ENCODE assay signal across 15 cellular contexts in the genomic region with DNA sequence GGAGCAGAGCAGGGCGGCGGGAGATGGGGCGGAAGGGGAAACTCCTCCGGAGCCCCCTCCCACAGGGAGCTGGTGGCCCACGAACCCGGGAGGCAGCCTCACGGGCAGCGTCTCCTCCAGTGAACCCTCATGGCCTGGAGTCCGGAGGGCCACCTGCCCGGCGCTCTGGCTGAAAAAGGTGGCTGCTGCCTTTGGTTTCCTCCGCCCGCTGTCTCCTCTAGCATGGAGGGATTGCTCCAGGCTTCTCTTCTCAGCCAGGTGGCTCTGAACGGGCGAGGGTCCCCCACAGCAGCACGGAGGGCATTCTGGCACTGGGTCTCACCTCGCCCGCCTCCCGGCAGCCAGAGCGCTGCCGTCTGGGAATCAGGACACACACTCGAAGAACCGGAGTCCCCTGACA.
A peak's percentile ranks its signal among the peaks of the same experiment; 100 is the strongest.
DNase-seq lines count a peak whose midpoint lies in the region; ATAC-seq and TF ChIP-seq lines count a peak whose summit lies in the region.
"Had no signal": no experiment of that assay in that cellular context is flagged by ENCODE, and none has a peak within 500 bp of the region (broad histone marks: within the 10 kb centered on the region; RNA-seq: fewer than 3 reads in every experiment).

No MANE protein-coding gene starts in this region.

- H3K27ac ChIP-seq in KOPT-K1 (ENCODE audit: low read depth, low read length, poor library complexity, severe bottlenecking), result peak overlapping the region; percentile 33
- H3K27ac ChIP-seq: C4-2B, HL-60 had no signal

- H3K27me3 Mint-ChIP-seq in natural killer cell treated with Interleukin-12 subunit alpha and Interleukin-12 subunit beta and Interleukin-15 and Interleukin-18, amount 100 ng/mL, for 72 hours, result peaks cover 11 to 17% of the 10 kb centered on the region in 2 donors
- H3K27me3 Mint-ChIP-seq in natural killer cell (ENCODE audit: low read depth in 2 of 2) (peaks cover 6% of the 10 kb centered on the region in 2 donors), osteocyte (ENCODE audit: unreplicated experiment) (peaks cover 28% of the 10 kb centered on the region)
- H3K27me3 Mint-ChIP-seq: CD4-positive, alpha-beta T cell had no signal

- peaks cover 0 to 4% of the 10 kb centered on the region in 2 donors for H3K4me1 Mint-ChIP-seq in natural killer cell treated with Interleukin-12 subunit alpha and Interleukin-12 subunit beta and Interleukin-15 and Interleukin-18, amount 100 ng/mL, for 72 hours (ENCODE audit: low read depth in 2 of 2)
- no peaks in the 10 kb centered on the region for H3K4me1 Mint-ChIP-seq in natural killer cell
- no peaks in the 10 kb centered on the region for H3K4me1 Mint-ChIP-seq in osteocyte (ENCODE audit: unreplicated experiment)
- H3K4me1 Mint-ChIP-seq: B cell had no signal

- no peaks in the 10 kb centered on the region for H3K36me3 Mint-ChIP-seq in natural killer cell treated with Interleukin-12 subunit alpha and Interleukin-12 subunit beta and Interleukin-15 and Interleukin-18, amount 100 ng/mL, for 72 hours
- H3K36me3 Mint-ChIP-seq in natural killer cell (no peaks in the 10 kb centered on the region), osteocyte (ENCODE audit: unreplicated experiment) (no peaks in the 10 kb centered on the region)

- intact Hi-C loops in natural killer cell (cut with micrococcal nuclease), result no loop called here

- no peak overlapping the region for H3K27ac Mint-ChIP-seq in natural killer cell treated with Interleukin-12 subunit alpha and Interleukin-12 subunit beta and Interleukin-15 and Interleukin-18, amount 100 ng/mL, for 72 hours
- H3K27ac Mint-ChIP-seq in natural killer cell, result no peak overlapping the region
- H3K27ac Mint-ChIP-seq in osteocyte (ENCODE audit: unreplicated experiment), result no peak overlapping the region
- H3K27ac Mint-ChIP-seq: B cell; CD4-positive, alpha-beta T cell had no signal

- no peak overlapping the region for H3K4me3 Mint-ChIP-seq in natural killer cell treated with Interleukin-12 subunit alpha and Interleukin-12 subunit beta and Interleukin-15 and Interleukin-18, amount 100 ng/mL, for 72 hours
- H3K4me3 Mint-ChIP-seq in natural killer cell, result no peak overlapping the region
- no peak overlapping the region for H3K4me3 Mint-ChIP-seq in osteocyte (ENCODE audit: unreplicated experiment)
- H3K4me3 Mint-ChIP-seq: B cell; CD4-positive, alpha-beta T cell; H9 had no signal

- ATAC-seq in natural killer cell treated with Interleukin-12 subunit alpha and Interleukin-12 subunit beta and Interleukin-15 and Interleukin-18, amount 100 ng/mL, for 72 hours, result no peak
- ATAC-seq in natural killer cell (no peak), HG02571 (IDR thresholded peaks at IDR 0.05; ENCODE audit: unreplicated experiment) (no peak), GM18909 (IDR thresholded peaks at IDR 0.05; ENCODE audit: poor library complexity, unreplicated experiment) (no peak)

- DNase-seq in natural killer cell treated with Interleukin-12 subunit alpha and Interleukin-12 subunit beta and Interleukin-15 and Interleukin-18, amount 100 ng/mL, for 72 hours (ENCODE audit: low spot score), result peak; percentile 16
- DNase-seq in natural killer cell (no peak), osteocyte (ENCODE audit: extremely low spot score, unreplicated experiment) (peak; percentile 81)
- DNase-seq: CD4-positive, alpha-beta T cell; DMS153; DMS79; GF-D8; GOT3; H9 had no signal

- TF ChIP-seq CTCF in natural killer cell (IDR thresholded peaks at IDR 0.05), result no peak
- no peak for TF ChIP-seq CTCF in osteocyte (IDR thresholded peaks at IDR 0.05)

- no peaks in the 10 kb centered on the region for H3K36me3 ChIP-seq in KOPT-K1 (ENCODE audit: insufficient read depth, low read length)

- peaks cover 7% of the 10 kb centered on the region for H3K9me3 Mint-ChIP-seq in natural killer cell treated with Interleukin-12 subunit alpha and Interleukin-12 subunit beta and Interleukin-15 and Interleukin-18, amount 100 ng/mL, for 72 hours
- H3K9me3 Mint-ChIP-seq in natural killer cell (no peaks in the 10 kb centered on the region), osteocyte (ENCODE audit: unreplicated experiment) (no peaks in the 10 kb centered on the region)
- H3K9me3 Mint-ChIP-seq: CD4-positive, alpha-beta T cell had no signal

- H3K9me3 ChIP-seq in KOPT-K1 (ENCODE audit: insufficient read depth, low read length, poor library complexity, severe bottlenecking), result no peaks in the 10 kb centered on the region
